Comparison of ENCODE assay signal across 10 cellular contexts in genomic region chr2:157735532-157735931, GRCh38.
"Had no signal": no experiment of that assay in that cellular context is flagged by ENCODE, and none has a peak within 500 bp of the region (broad histone marks: within the 10 kb centered on the region; RNA-seq: fewer than 3 reads in every experiment).

No MANE protein-coding gene starts in this region.

- DNase-seq: activated CD4-positive, alpha-beta T cell treated with anti-CD3 and anti-CD28 coated beads, Interleukin-2, amount 10 ng/mL, durations not matched to agents 24 days and 14 days; activated naive CD4-positive, alpha-beta T cell treated with Interleukin-2 at 50 U/mL for 16 hours; foreskin keratinocyte; immature natural killer cell; left colon; naive thymus-derived CD4-positive, alpha-beta T cell; retina; tibial artery had no signal

- H3K27me3 Mint-ChIP-seq: activated CD4-positive, alpha-beta T cell treated with anti-CD3 and anti-CD28 coated beads, Interleukin-2, amount 10 ng/mL, durations not matched to agents 24 days and 14 days; naive thymus-derived CD4-positive, alpha-beta T cell had no signal

- ATAC-seq: foreskin keratinocyte; left colon; naive thymus-derived CD4-positive, alpha-beta T cell; WTC11 had no signal

- H3K4me1 Mint-ChIP-seq: immature natural killer cell had no signal

- H3K4me3 Mint-ChIP-seq: activated CD4-positive, alpha-beta T cell treated with anti-CD3 and anti-CD28 coated beads, Interleukin-2, amount 10 ng/mL, durations not matched to agents 24 days and 14 days; activated T-helper 1 cell treated with anti-CD3 and anti-CD28 coated beads, Interleukin-12 subunit alpha, Interleukin-12 subunit beta, Interleukin-2, Interleukin-4 antibody, amounts not matched to agents 30 ng/mL and 10 ng/mL and 1 ng/mL, durations not matched to agents 14 hours and 24 hours and 36 hours; immature natural killer cell; naive thymus-derived CD4-positive, alpha-beta T cell; WTC11 had no signal

- H3K27ac Mint-ChIP-seq: activated CD4-positive, alpha-beta T cell treated with anti-CD3 and anti-CD28 coated beads, Interleukin-2, amount 10 ng/mL, durations not matched to agents 24 days and 14 days; activated T-helper 1 cell treated with anti-CD3 and anti-CD28 coated beads, Interleukin-12 subunit alpha, Interleukin-12 subunit beta, Interleukin-2, Interleukin-4 antibody, amounts not matched to agents 30 ng/mL and 10 ng/mL and 1 ng/mL, durations not matched to agents 14 hours and 24 hours and 36 hours; immature natural killer cell; WTC11 had no signal
